6 cellular contexts compared by ENCODE assay signal in genomic region chr16:23510915-23511270, GRCh38. TPM values are rescaled to one million over a fixed set of nuclear protein-coding genes. Genes with fewer than 3 reads are reported as not detected.
DNase-seq lines count a peak whose midpoint lies in the region; ATAC-seq and TF ChIP-seq lines count a peak whose summit lies in the region.
"Not testable (repeated sequence)": the region's sequence is repeated elsewhere in the genome, so short reads cannot be mapped to it uniquely, and the experiment has no call there.

No MANE protein-coding gene starts in this region.

- ATAC-seq in body of pancreas, heart left ventricle: not testable (repeated sequence)

- H3K4me1 ChIP-seq in body of pancreas, result peaks cover 35% of the 10 kb centered on the region
- peaks cover 0 to 35% (median 10%) of the 10 kb centered on the region in 12 donors for H3K4me1 ChIP-seq in heart left ventricle
- H3K4me1 ChIP-seq in thyroid gland, result peaks cover 24 to 35% of the 10 kb centered on the region in 2 donors

- not testable (repeated sequence) for TF ChIP-seq POLR2A in body of pancreas (IDR thresholded peaks at IDR 0.05); heart left ventricle (IDR thresholded peaks at IDR 0.05); thyroid gland (IDR thresholded peaks at IDR 0.05)

- peaks cover 40% of the 10 kb centered on the region for H3F3A ChIP-seq in SU-DHL-6 (ENCODE audit: insufficient read depth)
- H3F3A ChIP-seq in neural cell (ENCODE audit: insufficient read depth, low read length, poor library complexity, severe bottlenecking), result not testable (repeated sequence)

- H3K27me3 ChIP-seq in SU-DHL-6 (ENCODE audit: low read length); body of pancreas; heart left ventricle; neural cell (ENCODE audit: insufficient read depth, low read depth, low read length); thyroid gland: not testable (repeated sequence)

- H3K27ac ChIP-seq in SU-DHL-6 (ENCODE audit: low read depth, low read length) (peak overlapping the region; percentile 75), body of pancreas (peak overlapping the region in 3 of 4 donors; percentile 92 to 93 (median 92)), heart left ventricle (peak overlapping the region in 4 of 12 donors; percentile 86 to 92 (median 88)), neural cell (ENCODE audit: low read length) (peak overlapping the region; percentile 50), thyroid gland (peak overlapping the region; percentile 29 to 94 (median 93))

- not testable (repeated sequence) for DNase-seq in GM12865 (ENCODE audit: low read depth); body of pancreas; heart left ventricle; thyroid gland

- peak overlapping the region; percentile 79 for H2AFZ ChIP-seq in SU-DHL-6 (ENCODE audit: low read depth, low read length, severe bottlenecking)
- H2AFZ ChIP-seq in neural cell (ENCODE audit: low read depth, low read length), result not testable (repeated sequence)

- not testable (repeated sequence) for H3K9me2 ChIP-seq in SU-DHL-6 (replicated peaks; ENCODE audit: insufficient read depth, low read length); neural cell (ENCODE audit: insufficient read depth, low read length)

- peak overlapping the region; percentile 80 for H3K4me2 ChIP-seq in SU-DHL-6 (ENCODE audit: low read depth, low read length, poor library complexity, severe bottlenecking)
- H3K4me2 ChIP-seq in neural cell (ENCODE audit: low read length), result not testable (repeated sequence)

- 76 to 88% methylated on average over 7 to 8 of the region's 10 CpGs for WGBS in body of pancreas, 2 donors
- WGBS in heart left ventricle, 4 donors, result 75 to 78% (median 76%) methylated on average over 10 of the region's 10 CpGs
- WGBS in thyroid gland, 2 donors, result 84 to 92% methylated on average over 7 to 10 of the region's 10 CpGs

- intact Hi-C loops in body of pancreas (cut with DNase I), result not testable (repeated sequence)
- intact Hi-C loops in heart left ventricle (cut with DNase I), result loop anchor here in 3 of 10 donors (5.0 to 10.0 kb wide), 2 partner anchors 46 to 56 kb away; partner anchors contain the start of genes EARS2 (in 2 of the 3), UBFD1 (in 2 of the 3) and COG7 (in 1 of the 3)
- intact Hi-C loops in thyroid gland (cut with DNase I), result loop anchor here (5.0 kb wide), 1 partner anchor 51 kb away; no protein-coding TSS in a partner anchor

- H3K36me3 ChIP-seq in SU-DHL-6 (ENCODE audit: low read length); body of pancreas (replicated peaks in 1 of 2; ENCODE audit: insufficient read depth in 1 of 2, low read depth in 2 of 2); neural cell (ENCODE audit: insufficient read depth, low read length); thyroid gland: not testable (repeated sequence)
- peaks cover 0 to 13% (median 0%) of the 10 kb centered on the region in 9 donors for H3K36me3 ChIP-seq in heart left ventricle

- H3K79me2 ChIP-seq in SU-DHL-6 (ENCODE audit: insufficient read depth, low read length) (peaks cover 48% of the 10 kb centered on the region), neural cell (replicated peaks; ENCODE audit: insufficient read depth, low read length) (peaks cover 32% of the 10 kb centered on the region)

- H3K9ac ChIP-seq in SU-DHL-6 (ENCODE audit: low read length) (peak overlapping the region; percentile 82), neural cell (ENCODE audit: low read length) (peak overlapping the region; percentile 75)

- not testable (repeated sequence) for TF ChIP-seq EP300 in neural cell (conservative IDR thresholded peaks at IDR 0.05; ENCODE audit: poor library complexity, severe bottlenecking)

- H3K4me3 ChIP-seq in GM12865 (ENCODE audit: low read depth, low read length) (peak overlapping the region; percentile 80), SU-DHL-6 (ENCODE audit: insufficient read depth, low read length, poor library complexity, severe bottlenecking) (peak overlapping the region; percentile 80), heart left ventricle (peak overlapping the region in 11 of 12 donors; percentile 65 to 98 (median 79)), neural cell (ENCODE audit: low read length) (peak overlapping the region; percentile 79), thyroid gland (replicated peaks in 1 of 3) (peak overlapping the region in 1 of 3 donors; percentile 95)
- H3K4me3 ChIP-seq in body of pancreas, result not testable (repeated sequence)

- not testable (repeated sequence) for H3K9me3 ChIP-seq in SU-DHL-6 (ENCODE audit: insufficient read depth, low read length); body of pancreas; heart left ventricle; neural cell (ENCODE audit: low read length); thyroid gland

- TF ChIP-seq CTCF in GM12865 (IDR thresholded peaks at IDR 0.05; ENCODE audit: insufficient read depth, low read depth, low read length, missing control alignments); SU-DHL-6 (IDR thresholded peaks at IDR 0.05; ENCODE audit: insufficient read depth, low read length, poor library complexity, severe bottlenecking); body of pancreas (IDR thresholded peaks at IDR 0.05); heart left ventricle (IDR thresholded peaks at IDR 0.05); neural cell (IDR thresholded peaks at IDR 0.05; ENCODE audit: poor library complexity, severe bottlenecking); thyroid gland (IDR thresholded peaks at IDR 0.05): not testable (repeated sequence)

- not testable (repeated sequence) for TF ChIP-seq RAD21 in neural cell (conservative IDR thresholded peaks at IDR 0.05)

- H4K20me1 ChIP-seq in SU-DHL-6 (ENCODE audit: low read depth, low read length), result peaks cover 16% of the 10 kb centered on the region; the same call in 1 of the 2 replicates
- not testable (repeated sequence) for H4K20me1 ChIP-seq in neural cell (ENCODE audit: insufficient read depth)

RNA-seq across cellular contexts. Expression of gene GGA2, which starts 0.6 kb away (rescaled TPM):
- total RNA-seq in body of pancreas, result 10 to 100 TPM; 59.3 to 64.6 TPM
- total RNA-seq in heart left ventricle, result 10 to 100 TPM; 30.8 to 73.8 (median 47.5) TPM
- 10 to 100 TPM; 17.9 to 20.0 TPM for polyA plus RNA-seq in heart left ventricle
- polyA plus RNA-seq in neural cell, result 36.8 and 50.9 TPM in 2 replicates
- polyA minus RNA-seq in neural cell, result 43.4 and 44.3 TPM in 2 replicates
- total RNA-seq in thyroid gland, result 100 to 1,000 TPM; 103 to 190 (median 159) TPM

RNA-seq across cellular contexts. Expression of gene EARS2, which starts 46.3 kb away (rescaled TPM):
- total RNA-seq in body of pancreas (10 to 100 TPM; 18.2 to 83.1 TPM), heart left ventricle (10 to 100 TPM; 12.2 to 37.0 (median 21.5) TPM), thyroid gland (10 to 100 TPM; 30.9 to 54.4 (median 50.7) TPM)
- polyA plus RNA-seq in heart left ventricle (10 to 100 TPM; 16.7 to 22.8 TPM), neural cell (22.2 and 45.7 TPM in 2 replicates)
- polyA minus RNA-seq in neural cell, result 39.9 and 47.2 TPM in 2 replicates

RNA-seq across cellular contexts. Expression of gene UBFD1, which starts 46.6 kb away (rescaled TPM):
- total RNA-seq in body of pancreas (10 to 100 TPM; 42.0 to 57.0 TPM), heart left ventricle (100 to 1,000 TPM in 2 of 9 donors, 10 to 100 TPM in 7; 42.0 to 116 (median 57.7) TPM), thyroid gland (100 to 1,000 TPM in 3 of 4 donors, 10 to 100 TPM in 1; 75.0 to 147 (median 127) TPM)
- polyA plus RNA-seq in heart left ventricle (10 to 100 TPM; 17.9 to 40.2 TPM), neural cell (94.3 and 109 TPM in 2 replicates)
- polyA minus RNA-seq in neural cell, result 140 and 144 TPM in 2 replicates

RNA-seq across cellular contexts. Expression of gene COG7, which starts 57.9 kb away (rescaled TPM):
- total RNA-seq in body of pancreas, result 10 to 100 TPM; 19.5 to 43.5 TPM
- total RNA-seq in heart left ventricle, result 10 to 100 TPM in 7 of 9 donors, 1 to 10 TPM in 2; 7.8 to 16.8 (median 12.2) TPM
- 10 to 100 TPM; 11.1 to 12.4 TPM for polyA plus RNA-seq in heart left ventricle
- 16.1 and 16.2 TPM in 2 replicates for polyA plus RNA-seq in neural cell
- 20.1 and 23.9 TPM in 2 replicates for polyA minus RNA-seq in neural cell
- 10 to 100 TPM; 27.5 to 35.1 (median 30.8) TPM for total RNA-seq in thyroid gland
